ENCODE assay signal across 9 cellular contexts in the genomic region with DNA sequence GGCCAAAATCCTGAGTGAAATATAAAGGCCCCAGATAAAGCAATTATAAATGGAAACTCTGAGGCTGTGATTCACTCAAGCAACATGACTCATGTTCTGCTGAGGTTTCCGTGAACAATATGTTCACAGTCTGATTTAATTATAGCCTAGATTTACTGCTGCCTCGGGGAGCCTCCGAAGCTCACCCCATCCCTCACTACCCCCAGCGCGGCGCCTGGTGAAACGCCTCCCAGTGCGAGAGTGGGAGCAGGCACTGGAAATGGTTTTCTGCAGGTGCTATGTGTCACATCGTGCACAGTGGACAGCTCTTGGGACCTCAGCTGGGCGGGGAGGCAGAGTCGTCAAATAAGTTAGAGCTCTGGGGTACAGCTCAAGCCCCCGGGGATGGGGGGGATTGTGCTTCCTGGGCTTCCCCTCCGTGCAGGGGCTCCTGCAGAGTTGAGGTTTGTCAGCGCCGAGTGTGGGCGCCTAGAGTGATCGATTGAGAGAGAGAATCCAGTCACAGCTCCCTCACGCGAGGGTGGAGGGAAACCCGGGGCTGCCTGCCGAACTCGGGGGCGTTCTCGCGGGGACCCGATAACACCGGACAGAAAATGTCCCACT.
A peak's percentile ranks its signal among the peaks of the same experiment; 100 is the strongest.
DNase-seq lines count a peak whose midpoint lies in the region; ATAC-seq, FAIRE-seq and TF ChIP-seq lines count a peak whose summit lies in the region.
"Had no signal": no experiment of that assay in that cellular context is flagged by ENCODE, and none has a peak within 500 bp of the region (broad histone marks: within the 10 kb centered on the region; RNA-seq: fewer than 3 reads in every experiment).

No MANE protein-coding gene starts in this region.

- POLR2A ChIA-PET in HepG2 (lab: Yijun Ruan, JAX): no interaction called here

- WGBS in HepG2 (ENCODE audit: low lambda C conversion rate): 67% methylated on average over 14 of the region's 27 CpGs

- H3K27me3 Mint-ChIP-seq in activated naive CD4-positive, alpha-beta T cell treated with anti-CD3 and anti-CD28 coated beads, Interleukin-2, amount 50 U/mL, for 24 hours: no peaks in the 10 kb centered on the region
- peaks cover 3% of the 10 kb centered on the region for H3K27me3 Mint-ChIP-seq in activated naive CD8-positive, alpha-beta T cell treated with anti-CD3 and anti-CD28 coated beads, Interleukin-2, amount 50 U/mL, for 24 hours

- no peaks in the 10 kb centered on the region for H3K9me3 Mint-ChIP-seq in activated naive CD4-positive, alpha-beta T cell treated with anti-CD3 and anti-CD28 coated beads, Interleukin-2, amount 50 U/mL, for 24 hours
- H3K9me3 Mint-ChIP-seq in activated naive CD8-positive, alpha-beta T cell treated with anti-CD3 and anti-CD28 coated beads, Interleukin-2, amount 50 U/mL, for 24 hours: no peaks in the 10 kb centered on the region

- in situ Hi-C loops in HepG2 (cut with HindIII; ENCODE audit: extremely low pct_ligation_motif_present, low pct_unique_long_range_greater_than_20kb): no loop called here

- no peaks in the 10 kb centered on the region for H3K79me2 ChIP-seq in HepG2 (ENCODE audit: insufficient read depth, low read length)

- H3K27me3 ChIP-seq in left ventricle myocardium inferior (ENCODE audit: low read depth) (no peaks in the 10 kb centered on the region), vagina (no peaks in the 10 kb centered on the region), HepG2 (ENCODE audit: control insufficient read depth in 1 of 2, insufficient read depth in 2 of 2, low read length in 2 of 2) (no peaks in the 10 kb centered on the region)

- H3K9ac ChIP-seq in HepG2 (ENCODE audit: insufficient read depth, low read depth, low read length): no peak overlapping the region

- H3K27ac Mint-ChIP-seq in activated naive CD4-positive, alpha-beta T cell treated with anti-CD3 and anti-CD28 coated beads, Interleukin-2, amount 50 U/mL, for 24 hours: peak overlapping the region; percentile 65
- H3K27ac Mint-ChIP-seq in activated naive CD8-positive, alpha-beta T cell treated with anti-CD3 and anti-CD28 coated beads, Interleukin-2, amount 50 U/mL, for 24 hours: no peak overlapping the region

- H3K36me3 ChIP-seq in left ventricle myocardium inferior (no peaks in the 10 kb centered on the region), vagina (no peaks in the 10 kb centered on the region), HepG2 (replicated peaks in 1 of 2; ENCODE audit: control insufficient read depth in 1 of 2, insufficient read depth in 2 of 2, low read length in 2 of 2) (no peaks in the 10 kb centered on the region)

- H3K9me3 ChIP-seq in left ventricle myocardium inferior (replicated peaks): no peaks in the 10 kb centered on the region
- H3K9me3 ChIP-seq in vagina: no peaks in the 10 kb centered on the region
- no peaks in the 10 kb centered on the region for H3K9me3 ChIP-seq in HepG2 (ENCODE audit: low read length)

- TF ChIP-seq EP300 in HepG2 (IDR thresholded peaks at IDR 0.05; ENCODE audit: low read depth in 2 of 2, low read length in 2 of 2) (no peak), HepG2 (CRISPR knock-in tag; IDR thresholded peaks at IDR 0.05; ENCODE audit: borderline replicate concordance) (no peak)

- H3K4me2 ChIP-seq in HepG2 (ENCODE audit: low read depth, low read length): no peak overlapping the region

- CTCF ChIA-PET in HepG2 (lab: Yijun Ruan, JAX; ENCODE audit: low intra/inter-chr PET ratio, low total read pairs): no interaction called here

- no TSS peak for BruUV-seq in HepG2 (replicated peaks; lab: Mats Ljungman, UMichigan)

- H3K4me1 ChIP-seq in left ventricle myocardium inferior (peaks cover 22% of the 10 kb centered on the region), vagina (peaks cover 8% of the 10 kb centered on the region), HepG2 (ENCODE audit: insufficient read depth, low read length) (peaks cover 8% of the 10 kb centered on the region)

- FAIRE-seq in HepG2 (lab: Jason Lieb, UNC): no peak

- peak overlapping the region; percentile 27 for H3K4me3 ChIP-seq in left ventricle myocardium inferior
- no peak overlapping the region for H3K4me3 ChIP-seq in vagina
- no peak overlapping the region for H3K4me3 ChIP-seq in HepG2 (replicated peaks in 1 of 3; ENCODE audit: insufficient read depth in 1 of 3, low read depth in 2 of 3, low read length in 3 of 3)

- no peak for TF ChIP-seq CTCF in left ventricle myocardium inferior (IDR thresholded peaks at IDR 0.05; ENCODE audit: borderline replicate concordance)
- no peak for TF ChIP-seq CTCF in vagina (IDR thresholded peaks at IDR 0.05)
- TF ChIP-seq CTCF in HepG2 (CRISPR knock-in tag; IDR thresholded peaks at IDR 0.05): no peak

- H3K27ac ChIP-seq in left ventricle myocardium inferior (replicated peaks): peak overlapping the region; percentile 82
- H3K27ac ChIP-seq in vagina: peak overlapping the region; percentile 61
- no peak overlapping the region for H3K27ac ChIP-seq in HepG2 (ENCODE audit: extremely low read length, insufficient read depth, low read length)

- H4K20me1 ChIP-seq in HepG2 (ENCODE audit: insufficient read depth, low read length): no peaks in the 10 kb centered on the region

- H3K36me3 Mint-ChIP-seq in activated naive CD4-positive, alpha-beta T cell treated with anti-CD3 and anti-CD28 coated beads, Interleukin-2, amount 50 U/mL, for 24 hours: peaks cover 1% of the 10 kb centered on the region
- H3K36me3 Mint-ChIP-seq in activated naive CD8-positive, alpha-beta T cell treated with anti-CD3 and anti-CD28 coated beads, Interleukin-2, amount 50 U/mL, for 24 hours (ENCODE audit: low read depth): no peaks in the 10 kb centered on the region

- no peak for DNase-seq in activated naive CD4-positive, alpha-beta T cell (lab: John Stamatoyannopoulos, UW)
- DNase-seq in activated naive CD8-positive, alpha-beta T cell treated with anti-CD3 and anti-CD28 coated beads, Interleukin-2, amount 50 U/mL, for 24 hours: peak; percentile 7
- no peak for DNase-seq in left ventricle myocardium inferior
- DNase-seq in vagina (ENCODE audit: extremely low spot score in 2 of 2): no peak
- no peak for DNase-seq in ecto neural progenitor cell (ENCODE audit: low spot score)
- no peak for DNase-seq in HepG2 (ENCODE audit: low spot score)
- DNase-seq: DMS 273 treated with DMSO at 0.1 percent for 48 hours had no signal

- TF ChIP-seq RAD21 in HepG2 (CRISPR knock-in tag; IDR thresholded peaks at IDR 0.05): no peak

- intact Hi-C loops in left ventricle myocardium inferior (cut with micrococcal nuclease) (no loop called here), vagina (cut with DNase I) (no loop called here), HepG2 (cut with micrococcal nuclease; ENCODE audit: unreplicated experiment) (no loop called here)

- no peak overlapping the region for H2AFZ ChIP-seq in HepG2 (ENCODE audit: low read length)

- peaks cover 9% of the 10 kb centered on the region for H3K4me1 Mint-ChIP-seq in activated naive CD4-positive, alpha-beta T cell treated with anti-CD3 and anti-CD28 coated beads, Interleukin-2, amount 50 U/mL, for 24 hours
- H3K4me1 Mint-ChIP-seq in activated naive CD8-positive, alpha-beta T cell treated with anti-CD3 and anti-CD28 coated beads, Interleukin-2, amount 50 U/mL, for 24 hours: peaks cover 11% of the 10 kb centered on the region

- no peak overlapping the region for H3K4me3 Mint-ChIP-seq in activated naive CD4-positive, alpha-beta T cell treated with anti-CD3 and anti-CD28 coated beads, Interleukin-2, amount 50 U/mL, for 24 hours
- peak overlapping the region; percentile 29 for H3K4me3 Mint-ChIP-seq in activated naive CD8-positive, alpha-beta T cell treated with anti-CD3 and anti-CD28 coated beads, Interleukin-2, amount 50 U/mL, for 24 hours

- peak; percentile 96 for ATAC-seq in activated naive CD8-positive, alpha-beta T cell treated with anti-CD3 and anti-CD28 coated beads, Interleukin-2, amount 50 U/mL, for 24 hours
- no peak for ATAC-seq in GM19395 (IDR thresholded peaks at IDR 0.05; ENCODE audit: unreplicated experiment)
- ATAC-seq in HepG2: no peak

- TF ChIP-seq POLR2A in vagina (IDR thresholded peaks at IDR 0.05) (no peak), HepG2 (IDR thresholded peaks at IDR 0.05; ENCODE audit: insufficient read depth in 1 of 2, low read depth in 2 of 2, low read length in 2 of 2) (no peak)

TF ChIP-seq in HepG2, 621 proteins besides CTCF, POLR2A, EP300 and RAD21:
- no peak for TF ChIP-seq ZNF317 (CRISPR knock-in tag; IDR thresholded peaks at IDR 0.05)
- TF ChIP-seq ZNF83 (CRISPR knock-in tag; IDR thresholded peaks at IDR 0.05; ENCODE audit: borderline replicate concordance): no peak
- TF ChIP-seq ZSCAN21 (CRISPR knock-in tag; IDR thresholded peaks at IDR 0.05; ENCODE audit: borderline replicate concordance): no peak
- TF ChIP-seq ZC3H13 (CRISPR knock-in tag; IDR thresholded peaks at IDR 0.05): no peak
- TF ChIP-seq MIXL1 (CRISPR knock-in tag; IDR thresholded peaks at IDR 0.05): no peak
- no peak for TF ChIP-seq PHF20 (CRISPR knock-in tag; IDR thresholded peaks at IDR 0.05)
- TF ChIP-seq E2F5 (CRISPR knock-in tag; conservative IDR thresholded peaks at IDR 0.05): no peak
- TF ChIP-seq TAF1 (CRISPR knock-in tag; IDR thresholded peaks at IDR 0.05): no peak
- TF ChIP-seq ZBTB1 (CRISPR knock-in tag; IDR thresholded peaks at IDR 0.05; ENCODE audit: borderline replicate concordance): no peak
